Comparison of ENCODE assay signal across 31 cellular contexts in genomic region chr13:62094937-62095336, GRCh38.
"Had no signal": no experiment of that assay in that cellular context is flagged by ENCODE, and none has a peak within 500 bp of the region (broad histone marks: within the 10 kb centered on the region; RNA-seq: fewer than 3 reads in every experiment).

No MANE protein-coding gene starts in this region.

- H3K36me3 ChIP-seq: adrenal gland, brain microvascular endothelial cell, breast epithelium, WERI-Rb-1 had no signal

- H3K27me3 ChIP-seq: adrenal gland, body of pancreas, brain microvascular endothelial cell, breast epithelium had no signal

- H3K9me3 ChIP-seq: adrenal gland, body of pancreas, breast epithelium had no signal

- H3K4me1 ChIP-seq: adrenal gland, body of pancreas, breast epithelium had no signal

- H3K27ac ChIP-seq: adrenal gland, body of pancreas, brain microvascular endothelial cell, breast epithelium, WERI-Rb-1 had no signal

- DNase-seq: activated CD4-positive, alpha-beta memory T cell treated with anti-CD3 and anti-CD28 coated beads, Interleukin-2, amount 10 ng/mL, durations not matched to agents 7 days and 5 days; activated CD4-positive, alpha-beta T cell treated with anti-CD3 and anti-CD28 coated beads for 1 hour; activated CD4-positive, alpha-beta T cell treated with anti-CD3 and anti-CD28 coated beads for 36 hours; activated CD4-positive, alpha-beta T cell treated with anti-CD3 and anti-CD28 coated beads for 48 hours; activated CD4-positive, alpha-beta T cell treated with anti-CD3 and anti-CD28 coated beads, Interleukin-2, amount 10 ng/mL, durations not matched to agents 7 days and 5 days; activated CD4-positive, alpha-beta T cell treated with anti-CD3 and anti-CD28 coated beads, Interleukin-2, amount 50 U/mL, for 48 hours; activated CD4-positive, CD25-positive, alpha-beta regulatory T cell; activated CD8-positive, alpha-beta memory T cell treated with anti-CD3 and anti-CD28 coated beads for 24 hours; activated CD8-positive, alpha-beta memory T cell treated with anti-CD3 and anti-CD28 coated beads, Interleukin-2, amount 10 ng/mL, durations not matched to agents 7 days and 5 days; activated CD8-positive, alpha-beta memory T cell treated with anti-CD3 and anti-CD28 coated beads, Interleukin-2, amount 50 U/mL, for 48 hours; activated CD8-positive, alpha-beta T cell treated with anti-CD3 and anti-CD28 coated beads, Interleukin-2, amount 10 ng/mL, durations not matched to agents 7 days and 5 days; activated effector memory CD4-positive, alpha-beta T cell treated with Interleukin-2 at 50 U/mL for 16 hours; activated gamma-delta T cell; activated naive CD4-positive, alpha-beta T cell treated with anti-CD3 and anti-CD28 coated beads, Interleukin-2, amount 10 ng/mL, durations not matched to agents 7 days and 5 days; activated naive CD4-positive, alpha-beta T cell treated with Interleukin-2 at 50 U/mL for 16 hours; activated naive CD8-positive, alpha-beta T cell treated with anti-CD3 and anti-CD28 coated beads, Interleukin-2, amount 10 ng/mL, durations not matched to agents 7 days and 5 days; activated T-cell treated with anti-CD3 and anti-CD28 coated beads, Interleukin-2, amount 50 U/mL, for 24 hours; activated T-cell treated with anti-CD3 and anti-CD28 coated beads, Interleukin-2, amount 50 U/mL, for 48 hours; adrenal gland; amniotic stem cell; aorta; body of pancreas; brain microvascular endothelial cell; central memory CD4-positive, alpha-beta T cell; T-helper 2 cell; T-helper 9 cell; WERI-Rb-1 had no signal

- FAIRE-seq: astrocyte had no signal

- H3K4me3 ChIP-seq: adrenal gland, body of pancreas, breast epithelium had no signal

- ATAC-seq: activated CD4-positive, alpha-beta T cell treated with anti-CD3 and anti-CD28 coated beads for 36 hours; activated CD4-positive, CD25-positive, alpha-beta regulatory T cell treated with anti-CD3 and anti-CD28 coated beads, Interleukin-2, amount 50 U/mL, for 24 hours; activated CD8-positive, alpha-beta memory T cell treated with anti-CD3 and anti-CD28 coated beads, Interleukin-2, amount 10 ng/mL, durations not matched to agents 7 days and 5 days; activated CD8-positive, alpha-beta T cell treated with anti-CD3 and anti-CD28 coated beads, Interleukin-2, amount 10 ng/mL, durations not matched to agents 7 days and 5 days; body of pancreas; WTC11 had no signal
